In genomic region chr4:118352843-118353373, GRCh38 we compare ENCODE assay signal across 9 cellular contexts. TPM values are rescaled to one million over a fixed set of nuclear protein-coding genes. Genes with fewer than 3 reads are reported as not detected.
DNase-seq lines count a peak whose midpoint lies in the region; ATAC-seq and TF ChIP-seq lines count a peak whose summit lies in the region.
"Had no signal": no experiment of that assay in that cellular context is flagged by ENCODE, and none has a peak within 500 bp of the region (broad histone marks: within the 10 kb centered on the region; RNA-seq: fewer than 3 reads in every experiment).

Gene PRSS12, minus strand, starts transcription at chr4:118353003. Its CDS starts 283 bp downstream, at chr4:118352720.

- H3K27ac Mint-ChIP-seq in WTC11, result no peak within 1 kb of the TSS

- peaks cover 36% of the 10 kb centered on the region for H3K27me3 Mint-ChIP-seq in WTC11 (ENCODE audit: low read depth)

- no peaks in the 10 kb centered on the region for H3K9me3 Mint-ChIP-seq in WTC11

- POLR2A ChIA-PET in WTC11 (lab: Charles Lee), result interaction anchor here (0.9 kb wide), 1 partner anchor 332 kb away, joined by 3 read pairs; the partner anchor contains the start of gene METTL14

- ATAC-seq in HG02642 (IDR thresholded peaks at IDR 0.05; ENCODE audit: poor library complexity, unreplicated experiment) (peak; percentile 98), WTC11 (peak; percentile 83)

- H3K4me3 Mint-ChIP-seq in WTC11, result peak within 1 kb of the TSS; percentile 80

- DNase-seq in NCI-H1417 (lab: John Stamatoyannopoulos, UW) (peak; percentile 37 to 83 (median 81)), NCI-H1417 treated with DMSO at 0.1 percent for 48 hours (lab: John Stamatoyannopoulos, UW) (no peak), NCI-H1092 (lab: John Stamatoyannopoulos, UW) (peak; percentile 45), WTC11 (ENCODE audit: low spot score) (peak; percentile 87), choroid plexus epithelial cell (ENCODE audit: low read depth) (peak; percentile 65), left kidney (ENCODE audit: low read depth, low spot score) (peak; percentile 88)
- peak; percentile 56 for DNase-seq in stimulated activated CD4-positive, alpha-beta T cell treated with anti-CD3 and anti-CD28 coated beads, Interleukin-4, amount 100 ng/mL, for 1 hour

- peak within 1 kb of the TSS; percentile 64 for H3K4me3 ChIP-seq in choroid plexus epithelial cell (ENCODE audit: low read depth, low read length)
- H3K4me3 ChIP-seq: BLaER1 treated with 17β-estradiol and CSF1 and Interleukin-3, amounts not matched to agents 10 nM and 100 nM had no signal

- no peaks in the 10 kb centered on the region for H3K36me3 Mint-ChIP-seq in WTC11

- peaks cover 41% of the 10 kb centered on the region for H3K4me1 Mint-ChIP-seq in WTC11

- TF ChIP-seq CTCF in WTC11 (IDR thresholded peaks at IDR 0.05), result peak; percentile 78
- peak; percentile 57 for TF ChIP-seq CTCF in choroid plexus epithelial cell (conservative IDR thresholded peaks at IDR 0.05; ENCODE audit: low read depth, low read length)

- CTCF ChIA-PET in WTC11 (lab: Charles Lee), result interaction anchor here (0.6 to 3.2 kb wide), 35 partner anchors 9 to 1697 kb away, joined by 3 to 63 read pairs (median 6); partner anchors contain the start of gene METTL14

TF ChIP-seq in WTC11, 78 proteins besides CTCF, POLR2A, EP300 and RAD21 (continues in another document):
- TF ChIP-seq MAX (CRISPR knock-in tag; IDR thresholded peaks at IDR 0.05) (peak; percentile 65), MYBL2 (CRISPR knock-in tag; IDR thresholded peaks at IDR 0.05) (peak; percentile 73; the same call in 1 of the 2 replicates), STAT6 (CRISPR knock-in tag; conservative IDR thresholded peaks at IDR 0.05; ENCODE audit: low read depth) (no peak), CDX4 (CRISPR knock-in tag; IDR thresholded peaks at IDR 0.05; ENCODE audit: borderline replicate concordance) (no peak), PREB (CRISPR knock-in tag; IDR thresholded peaks at IDR 0.05; ENCODE audit: borderline replicate concordance) (no peak), MLX (CRISPR knock-in tag; IDR thresholded peaks at IDR 0.05) (no peak), IRF1 (CRISPR knock-in tag; IDR thresholded peaks at IDR 0.05) (no peak), SMAD4 (CRISPR knock-in tag; IDR thresholded peaks at IDR 0.05) (no peak), ARID4B (CRISPR knock-in tag; IDR thresholded peaks at IDR 0.05; ENCODE audit: borderline replicate concordance) (0 out of 2 replicates have a peak, but pooled peaks have one; percentile 19), KAT7 (CRISPR knock-in tag; IDR thresholded peaks at IDR 0.05; ENCODE audit: borderline replicate concordance) (0 out of 2 replicates have a peak, but pooled peaks have one; percentile 80), ZSCAN18 (CRISPR knock-in tag; IDR thresholded peaks at IDR 0.05) (no peak), ZNF671 (CRISPR knock-in tag; IDR thresholded peaks at IDR 0.05) (no peak), CBFB (CRISPR knock-in tag; IDR thresholded peaks at IDR 0.05; ENCODE audit: low read depth) (no peak)

RNA-seq across cellular contexts. Expression of gene PRSS12, which starts in this region (rescaled TPM):
- total RNA-seq in WTC11 (2021), result 8.4 to 14.1 TPM (median 10.5 TPM) in 3 replicates
